In the genomic region with DNA sequence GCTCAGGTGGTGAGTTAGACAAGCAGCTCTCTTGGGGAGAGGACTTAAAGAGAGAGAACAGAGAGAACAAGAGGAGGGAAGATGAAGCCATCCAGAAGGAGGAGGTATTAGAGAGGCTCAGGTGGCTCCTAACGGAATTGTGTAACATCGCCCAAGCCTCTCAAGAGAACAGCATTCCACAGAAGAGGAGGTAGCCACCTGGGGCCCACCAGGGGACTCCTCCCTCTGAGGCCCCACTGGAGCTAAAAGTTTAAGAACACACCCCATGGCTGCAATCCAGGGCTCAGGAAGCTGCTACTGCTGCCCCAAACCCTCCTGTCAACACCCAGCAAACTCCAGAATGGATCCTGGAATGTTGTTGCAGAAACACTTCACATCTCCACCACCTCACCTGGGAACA, we compare ENCODE assay signal across 22 cellular contexts. TPM values are rescaled to one million over a fixed set of nuclear protein-coding genes. Genes with fewer than 3 reads are reported as not detected.
DNase-seq lines count a peak whose midpoint lies in the region; ATAC-seq, FAIRE-seq and TF ChIP-seq lines count a peak whose summit lies in the region.
"Had no signal": no experiment of that assay in that cellular context is flagged by ENCODE, and none has a peak within 500 bp of the region (broad histone marks: within the 10 kb centered on the region; RNA-seq: fewer than 3 reads in every experiment).

No MANE protein-coding gene starts in this region.

- no peak overlapping the region for H3K27ac Mint-ChIP-seq in CD4-positive, alpha-beta memory T cell
- H3K27ac Mint-ChIP-seq: CD14-positive monocyte; CD4-positive, CD25-positive, alpha-beta regulatory T cell; CD8-positive, alpha-beta T cell had no signal

- H3K9me3 Mint-ChIP-seq in CD4-positive, alpha-beta memory T cell = peaks cover 0 to 8% (median 4%) of the 10 kb centered on the region in 8 donors

- peaks cover 0 to 22% of the 10 kb centered on the region in 2 experiments; a peak in 2 of 5 replicates for H3K27me3 ChIP-seq in HepG2 (ENCODE audit: control insufficient read depth in 1 of 2, insufficient read depth in 2 of 2, low read length in 2 of 2)
- no peaks in the 10 kb centered on the region for H3K27me3 ChIP-seq in right lobe of liver
- no peaks in the 10 kb centered on the region for H3K27me3 ChIP-seq in CD4-positive, alpha-beta memory T cell (ENCODE audit: insufficient read depth, low read length)
- H3K27me3 ChIP-seq: BE2C, BLaER1 had no signal

- no peak for TF ChIP-seq RAD21 in HepG2 (CRISPR knock-in tag; IDR thresholded peaks at IDR 0.05)

- no peak for DNase-seq in HepG2 (ENCODE audit: low spot score)
- no peak for DNase-seq in right lobe of liver
- DNase-seq in posterior vena cava (ENCODE audit: low spot score) = peak; percentile 11
- DNase-seq in NCI-H1048 (lab: John Stamatoyannopoulos, UW) = no peak
- DNase-seq in CD4-positive, alpha-beta memory T cell = no peak
- DNase-seq: 8988T; ACHN; BE2C; C1 segment of cervical spinal cord; Caco-2; Calu3; CD4-positive, CD25-positive, alpha-beta regulatory T cell; CD8-positive, alpha-beta T cell; DMS79 treated with DMSO at 0.1 percent for 48 hours; GF-D8 had no signal

- H3K4me1 ChIP-seq in HepG2 (ENCODE audit: insufficient read depth, low read length) (peaks cover 15% of the 10 kb centered on the region), right lobe of liver (no peaks in the 10 kb centered on the region)
- H3K4me1 ChIP-seq in CD4-positive, alpha-beta memory T cell (ENCODE audit: insufficient read depth, low read length) = no peaks in the 10 kb centered on the region
- H3K4me1 ChIP-seq: BE2C, Caco-2 had no signal

- WGBS in HepG2 (ENCODE audit: low lambda C conversion rate) = 8% methylated on average over 2 of the region's 2 CpGs
- no CpG with 5 or more reads among the region's 2 CpGs for WGBS in right lobe of liver (ENCODE audit: insufficient coverage, low coverage, low lambda C conversion rate, missing lambda C conversion rate)

- no peak for TF ChIP-seq CTCF in HepG2 (CRISPR knock-in tag; IDR thresholded peaks at IDR 0.05)
- no peak for TF ChIP-seq CTCF in right lobe of liver (IDR thresholded peaks at IDR 0.05)

- H3K4me1 Mint-ChIP-seq in CD4-positive, alpha-beta memory T cell = no peaks in the 10 kb centered on the region
- H3K4me1 Mint-ChIP-seq: CD14-positive monocyte; CD4-positive, CD25-positive, alpha-beta regulatory T cell had no signal

- H3K9me3 ChIP-seq in HepG2 (ENCODE audit: low read length) = peaks cover 16% of the 10 kb centered on the region
- H3K9me3 ChIP-seq in right lobe of liver = no peaks in the 10 kb centered on the region
- no peaks in the 10 kb centered on the region for H3K9me3 ChIP-seq in CD4-positive, alpha-beta memory T cell (ENCODE audit: control insufficient read depth in 1 of 2, low read length in 2 of 2)
- H3K9me3 ChIP-seq: BE2C had no signal

- no peak for FAIRE-seq in HepG2 (lab: Jason Lieb, UNC)
- FAIRE-seq: A204.1, D721Med, G401.6, GM12891, GM19239 had no signal

- in situ Hi-C loops in HepG2 (cut with HindIII; ENCODE audit: extremely low pct_ligation_motif_present, low pct_unique_long_range_greater_than_20kb) = no loop called here

- peaks cover 9 to 14% of the 10 kb centered on the region in 2 donors for H3K27me3 Mint-ChIP-seq in CD4-positive, alpha-beta memory T cell

- no peaks in the 10 kb centered on the region for H3K79me2 ChIP-seq in HepG2 (ENCODE audit: insufficient read depth, low read length)

- no peaks in the 10 kb centered on the region for H4K20me1 ChIP-seq in HepG2 (ENCODE audit: insufficient read depth, low read length)
- H4K20me1 ChIP-seq: BLaER1 had no signal

- intact Hi-C loops in HepG2 (cut with micrococcal nuclease; ENCODE audit: unreplicated experiment) (no loop called here), right lobe of liver (cut with DNase I) (no loop called here), posterior vena cava (cut with DNase I) (no loop called here)
- intact Hi-C loops in CD4-positive, alpha-beta memory T cell (cut with micrococcal nuclease) = no loop called here

- TF ChIP-seq POLR2A in HepG2 (IDR thresholded peaks at IDR 0.05; ENCODE audit: insufficient read depth in 1 of 2, low read depth in 2 of 2, low read length in 2 of 2) = no peak
- no peak for TF ChIP-seq POLR2A in right lobe of liver (IDR thresholded peaks at IDR 0.05)

- H3K36me3 ChIP-seq in HepG2 (replicated peaks in 1 of 2; ENCODE audit: control insufficient read depth in 1 of 2, insufficient read depth in 2 of 2, low read length in 2 of 2) = no peaks in the 10 kb centered on the region
- no peaks in the 10 kb centered on the region for H3K36me3 ChIP-seq in right lobe of liver
- H3K36me3 ChIP-seq in CD4-positive, alpha-beta memory T cell (ENCODE audit: insufficient read depth, low read length) = no peaks in the 10 kb centered on the region
- H3K36me3 ChIP-seq: BE2C, BLaER1 had no signal

- no TSS peak for BruUV-seq in HepG2 (replicated peaks; lab: Mats Ljungman, UMichigan)

- 0 out of 3 replicates have a peak, but pooled peaks have one; percentile 20 for ATAC-seq in HepG2
- no peak for ATAC-seq in right lobe of liver
- ATAC-seq: CD8-positive, alpha-beta T cell had no signal

- H3K36me3 Mint-ChIP-seq in CD4-positive, alpha-beta memory T cell = peaks cover 0 to 2% of the 10 kb centered on the region in 2 donors
- H3K36me3 Mint-ChIP-seq: CD14-positive monocyte; CD4-positive, CD25-positive, alpha-beta regulatory T cell; CD8-positive, alpha-beta T cell had no signal

- H2AFZ ChIP-seq in HepG2 (ENCODE audit: low read length) = no peak overlapping the region

- no peak overlapping the region for H3K4me3 Mint-ChIP-seq in CD4-positive, alpha-beta memory T cell
- H3K4me3 Mint-ChIP-seq: CD14-positive monocyte; CD4-positive, CD25-positive, alpha-beta regulatory T cell; CD8-positive, alpha-beta T cell had no signal

- POLR2A ChIA-PET in HepG2 (lab: Yijun Ruan, JAX) = no interaction called here
- POLR2A ChIA-PET in CD4-positive, alpha-beta memory T cell (lab: Charles Lee; ENCODE audit: partially characterized antibody) = no interaction called here

- H3K27ac ChIP-seq in HepG2 (ENCODE audit: extremely low read length, insufficient read depth, low read length) (no peak overlapping the region), right lobe of liver (no peak overlapping the region)
- H3K27ac ChIP-seq in CD4-positive, alpha-beta memory T cell (ENCODE audit: low read depth, low read length) = no peak overlapping the region
- H3K27ac ChIP-seq: BLaER1 had no signal

- CTCF ChIA-PET in HepG2 (lab: Yijun Ruan, JAX; ENCODE audit: low intra/inter-chr PET ratio, low total read pairs) = no interaction called here
- CTCF ChIA-PET in CD4-positive, alpha-beta memory T cell (lab: Charles Lee; ENCODE audit: partially characterized antibody) = no interaction called here

- TF ChIP-seq EP300 in HepG2 (IDR thresholded peaks at IDR 0.05; ENCODE audit: low read depth in 2 of 2, low read length in 2 of 2) = no peak
- TF ChIP-seq EP300 in HepG2 (CRISPR knock-in tag; IDR thresholded peaks at IDR 0.05; ENCODE audit: borderline replicate concordance) = no peak

- H3K4me3 ChIP-seq in HepG2 (replicated peaks in 1 of 3; ENCODE audit: insufficient read depth in 1 of 3, low read depth in 2 of 3, low read length in 3 of 3) = no peak overlapping the region
- no peak overlapping the region for H3K4me3 ChIP-seq in right lobe of liver
- no peak overlapping the region for H3K4me3 ChIP-seq in CD4-positive, alpha-beta memory T cell (ENCODE audit: low read length in 2 of 2)
- H3K4me3 ChIP-seq: BLaER1 had no signal

- H3K4me2 ChIP-seq in HepG2 (ENCODE audit: low read depth, low read length) = no peak overlapping the region
- H3K4me2 ChIP-seq: BLaER1 had no signal

- no peak overlapping the region for H3K9ac ChIP-seq in HepG2 (ENCODE audit: insufficient read depth, low read depth, low read length)
- H3K9ac ChIP-seq: BLaER1 had no signal

TF ChIP-seq in HepG2, 621 proteins besides CTCF, POLR2A, EP300 and RAD21:
- TF ChIP-seq GFI1 (CRISPR knock-in tag; IDR thresholded peaks at IDR 0.05; ENCODE audit: borderline replicate concordance) = no peak
- peak; percentile 60; the same call in 1 of the 2 replicates for TF ChIP-seq ZNF441 (CRISPR knock-in tag; IDR thresholded peaks at IDR 0.05; ENCODE audit: borderline replicate concordance)

RNA-seq across cellular contexts. Expression of gene MDFI, which starts 23.6 kb away (rescaled TPM):
- total RNA-seq in HepG2 (2016; rRNA removed; fragmentation: Illumina TruSeq; extraction: Trizol) (not detected in 2 replicates), right lobe of liver (1 to 10 TPM in 2 of 6 experiments, under 1 TPM in 1, not detected in 3; 0.29 to 2.4 (median 1.1) TPM), posterior vena cava (1 to 10 TPM; 5.4 to 6.5 TPM)
- not detected in 2 replicates for total RNA-seq in HepG2 (2016; cell fraction: cytosol; rRNA removed; fragmentation: Illumina TruSeq; extraction: Trizol; ENCODE audit: low read depth)
- total RNA-seq in HepG2 (2016; cell fraction: insoluble cytoplasmic fraction; rRNA removed; fragmentation: Illumina TruSeq; extraction: Trizol) = not detected in 2 replicates
- total RNA-seq in HepG2 (2016; cell fraction: membrane; rRNA removed; fragmentation: Illumina TruSeq; extraction: Trizol) = not detected in 2 replicates
- not detected in 2 replicates for total RNA-seq in HepG2 (2016; cell fraction: nucleus; rRNA removed; fragmentation: Illumina TruSeq; extraction: Trizol)
- polyA plus RNA-seq in HepG2 (2011; rRNA removed) = 0.28 and 0.30 TPM in 2 replicates
- polyA plus RNA-seq in HepG2 (2011; cell fraction: cytosol; rRNA removed) = 0.38 and 0.42 TPM in 2 replicates
- polyA plus RNA-seq in HepG2 (2011; cell fraction: nucleus; rRNA removed) = 0.23 and 0.29 TPM in 2 replicates
- 0.19 TPM in 1 of 2 replicates, not detected in the other for polyA plus RNA-seq in HepG2 (2012)
- 0.57 TPM in 1 of 2 replicates, not detected in the other for polyA plus RNA-seq in HepG2 (2016; cell fraction: cytosol; fragmentation: Illumina TruSeq; extraction: Trizol; ENCODE audit: low read depth)
- not detected in 2 replicates for polyA plus RNA-seq in HepG2 (2016; cell fraction: insoluble cytoplasmic fraction; fragmentation: Illumina TruSeq; extraction: Trizol; ENCODE audit: low read depth)
- not detected in 2 replicates for polyA plus RNA-seq in HepG2 (2016; cell fraction: membrane; fragmentation: Illumina TruSeq; extraction: Trizol; ENCODE audit: low read depth)
- not detected in 2 replicates for polyA plus RNA-seq in HepG2 (2016; cell fraction: nucleus; fragmentation: Illumina TruSeq; extraction: Trizol; ENCODE audit: insufficient read depth, low read depth)
- 0.18 TPM in 1 of 2 replicates, not detected in the other for polyA minus RNA-seq in HepG2 (2011; rRNA and poly(A)+ RNA removed; ENCODE audit: low replicate concordance)
- polyA minus RNA-seq in HepG2 (2011; cell fraction: cytosol; rRNA and poly(A)+ RNA removed) = not detected in 2 replicates
- polyA minus RNA-seq in HepG2 (2011; cell fraction: nucleus; rRNA and poly(A)+ RNA removed) = not detected in 2 replicates
- total RNA-seq in CD4-positive, alpha-beta memory T cell = not detected
- polyA plus RNA-seq in CD4-positive, alpha-beta memory T cell = not detected
- total RNA-seq: Caco-2; CD4-positive, CD25-positive, alpha-beta regulatory T cell; CD8-positive, alpha-beta T cell had no signal
- polyA plus RNA-seq: CD14-positive monocyte; CD4-positive, CD25-positive, alpha-beta regulatory T cell had no signal
